15 cellular contexts compared by ENCODE assay signal in genomic region chr6:54802775-54803631, GRCh38. TPM values are rescaled to one million over a fixed set of nuclear protein-coding genes. Genes with fewer than 3 reads are reported as not detected.
DNase-seq lines count a peak whose midpoint lies in the region; ATAC-seq and TF ChIP-seq lines count a peak whose summit lies in the region.
"Had no signal": no experiment of that assay in that cellular context is flagged by ENCODE, and none has a peak within 500 bp of the region (broad histone marks: within the 10 kb centered on the region; RNA-seq: fewer than 3 reads in every experiment).

No MANE protein-coding gene starts in this region.

- H3K4me1 ChIP-seq in IMR-90 (ENCODE audit: control insufficient read depth, insufficient read depth, low read length) (peaks cover 13% of the 10 kb centered on the region), Karpas-422 (ENCODE audit: low read length) (no peaks in the 10 kb centered on the region), vagina (no peaks in the 10 kb centered on the region)

- POLR2A ChIA-PET in IMR-90 (lab: Charles Lee; ENCODE audit: unreplicated experiment), result no interaction called here

- H3K23ac ChIP-seq in IMR-90 (ENCODE audit: low read depth, low read length), result 0 out of 2 replicates have a peak overlapping the region, but pooled peaks have one; percentile 50

- TF ChIP-seq RAD21 in IMR-90 (IDR thresholded peaks at IDR 0.05; ENCODE audit: low read length), result no peak

- H3K27ac ChIP-seq in IMR-90 (ENCODE audit: insufficient read depth, low read length) (peak overlapping the region; percentile 18; the same call in 1 of the 2 replicates), Karpas-422 (ENCODE audit: low read length) (no peak overlapping the region), vagina (no peak overlapping the region)
- H3K27ac ChIP-seq: heart right ventricle had no signal

- H3K14ac ChIP-seq in IMR-90 (replicated peaks; ENCODE audit: low read depth, low read length), result peak overlapping the region; percentile 66; the same call in 1 of the 2 replicates

- no peaks in the 10 kb centered on the region for H3K79me2 ChIP-seq in Karpas-422 (ENCODE audit: low read length)

- H2BK120ac ChIP-seq in IMR-90 (ENCODE audit: low read depth, low read length), result peak overlapping the region; percentile 85

- H3K9me3 ChIP-seq in IMR-90 (ENCODE audit: control insufficient read depth, insufficient read depth, low read length) (no peaks in the 10 kb centered on the region), Karpas-422 (ENCODE audit: low read length) (peaks cover 3% of the 10 kb centered on the region; the same call in 1 of the 2 replicates), vagina (no peaks in the 10 kb centered on the region)
- H3K9me3 ChIP-seq: heart right ventricle had no signal

- CTCF ChIA-PET in IMR-90 (lab: Yijun Ruan, JAX), result no interaction called here

- H3K4me3 ChIP-seq in AG10803 (ENCODE audit: low read length) (no peak overlapping the region), IMR-90 (ENCODE audit: insufficient read depth, low read depth, low read length) (no peak overlapping the region), astrocyte of the cerebellum (ENCODE audit: low read depth, low read length) (no peak overlapping the region), kidney epithelial cell (ENCODE audit: low read depth, low read length) (no peak overlapping the region), Karpas-422 (ENCODE audit: low read length) (no peak overlapping the region), vagina (no peak overlapping the region)
- H3K4me3 ChIP-seq: heart right ventricle had no signal

- ATAC-seq in IMR-90 (ENCODE audit: low read depth) (peak; percentile 69), GM18502 (IDR thresholded peaks at IDR 0.05; ENCODE audit: poor library complexity, unreplicated experiment) (no peak)
- ATAC-seq: HepG2; naive thymus-derived CD8-positive, alpha-beta T cell; stimulated activated naive CD8-positive, alpha-beta T cell treated with anti-CD3 and anti-CD28 coated beads, Interleukin-15, amount 100 ng/mL, for 72 hours had no signal

- H2AK9ac ChIP-seq in IMR-90 (replicated peaks; ENCODE audit: low read depth, low read length, poor library complexity), result no peak overlapping the region

- H2AFZ ChIP-seq in IMR-90 (replicated peaks; ENCODE audit: low read length, poor library complexity) (no peak overlapping the region), Karpas-422 (ENCODE audit: low read length) (no peak overlapping the region)

- H3K79me1 ChIP-seq in IMR-90 (ENCODE audit: low read depth in 1 of 2, low read length in 2 of 2), result no peaks in the 10 kb centered on the region

- H4K91ac ChIP-seq in IMR-90 (ENCODE audit: insufficient read depth, low read depth, low read length), result peak overlapping the region; percentile 71

- no peak overlapping the region; a peak in 1 of 4 replicates for H4K8ac ChIP-seq in IMR-90 (ENCODE audit: low read depth in 2 of 2, low read length in 2 of 2)

- H3K56ac ChIP-seq in IMR-90 (ENCODE audit: extremely low read depth, insufficient read depth, low read length), result peak overlapping the region; percentile 36; the same call in 1 of the 2 replicates

- H2BK5ac ChIP-seq in IMR-90 (ENCODE audit: low read depth, low read length, poor library complexity, severe bottlenecking), result peak overlapping the region; percentile 39

- peak overlapping the region; percentile 79 for H3K4ac ChIP-seq in IMR-90 (ENCODE audit: low read depth, low read length)

- no peak for TF ChIP-seq POLR2A in IMR-90 (IDR thresholded peaks at IDR 0.05; ENCODE audit: low read depth, low read length)
- no peak for TF ChIP-seq POLR2A in vagina (IDR thresholded peaks at IDR 0.05)

- H3K27me3 ChIP-seq in IMR-90 (ENCODE audit: control insufficient read depth, insufficient read depth, low read length) (no peaks in the 10 kb centered on the region), kidney epithelial cell (ENCODE audit: control insufficient read depth, insufficient read depth, low read length) (no peaks in the 10 kb centered on the region), Karpas-422 (ENCODE audit: low read length) (no peaks in the 10 kb centered on the region), vagina (no peaks in the 10 kb centered on the region)
- H3K27me3 ChIP-seq: heart right ventricle had no signal

- H4K5ac ChIP-seq in IMR-90 (ENCODE audit: low read depth, low read length), result no peak overlapping the region

- no peak overlapping the region for H3K9ac ChIP-seq in IMR-90 (ENCODE audit: low read depth, low read length)
- H3K9ac ChIP-seq in Karpas-422 (ENCODE audit: low read length), result no peak overlapping the region

- H2BK20ac ChIP-seq in IMR-90 (ENCODE audit: low read depth, low read length), result peak overlapping the region; percentile 90

- H4K20me1 ChIP-seq in IMR-90 (ENCODE audit: insufficient read depth, low read length) (no peaks in the 10 kb centered on the region), Karpas-422 (ENCODE audit: insufficient read depth, low read depth, low read length) (no peaks in the 10 kb centered on the region)

- H2AK5ac ChIP-seq in IMR-90 (ENCODE audit: low read depth, low read length), result peak overlapping the region; percentile 69; the same call in 1 of the 2 replicates

- H3K9me1 ChIP-seq in IMR-90 (ENCODE audit: insufficient read depth, low read length), result peaks cover 7% of the 10 kb centered on the region; the same call in 1 of the 2 replicates

- H3K18ac ChIP-seq in IMR-90 (ENCODE audit: low read depth, low read length), result peak overlapping the region; percentile 80

- no CpG with 5 or more reads among the region's 5 CpGs for WGBS in IMR-90 (ENCODE audit: extremely low coverage in 2 of 2, insufficient read length in 1 of 2), 2 experiments

- H3K36me3 ChIP-seq in IMR-90 (ENCODE audit: control insufficient read depth, insufficient read depth, low read length) (no peaks in the 10 kb centered on the region), kidney epithelial cell (ENCODE audit: control insufficient read depth, insufficient read depth, low read length) (no peaks in the 10 kb centered on the region), Karpas-422 (ENCODE audit: insufficient read depth, low read length) (no peaks in the 10 kb centered on the region), vagina (no peaks in the 10 kb centered on the region)
- H3K36me3 ChIP-seq: heart right ventricle had no signal

- DNase-seq in AG10803 (ENCODE audit: low read depth), result peak; percentile 43
- DNase-seq in IMR-90, result peak; percentile 83
- peak; percentile 46 for DNase-seq in astrocyte of the cerebellum (ENCODE audit: low read depth)
- DNase-seq in kidney epithelial cell (ENCODE audit: low read depth), result peak; percentile 16
- no peak for DNase-seq in Karpas-422
- no peak for DNase-seq in vagina (ENCODE audit: extremely low spot score in 2 of 2)
- DNase-seq in posterior vena cava (ENCODE audit: low spot score), result no peak
- DNase-seq: CD4-positive, alpha-beta memory T cell; heart right ventricle; naive thymus-derived CD8-positive, alpha-beta T cell; NCI-H524; stimulated activated naive CD8-positive, alpha-beta T cell treated with anti-CD3 and anti-CD28 coated beads, Interleukin-15, amount 100 ng/mL, for 72 hours; T-helper 1 cell had no signal

- H3K4me2 ChIP-seq in IMR-90 (ENCODE audit: low read depth, low read length) (no peak overlapping the region; the same call in 1 of the 2 replicates), Karpas-422 (ENCODE audit: low read depth, low read length, poor library complexity, severe bottlenecking) (no peak overlapping the region)

- dilution Hi-C loops in IMR-90 (cut with HindIII; ENCODE audit: low sequenced_read_pairs, unreplicated experiment), result no loop called here

- in situ Hi-C loops in IMR-90 (cut with MboI; ENCODE audit: low sequenced_read_pairs), result no loop called here
- in situ Hi-C loops in astrocyte of the cerebellum (cut with HindIII; ENCODE audit: low sequenced_read_pairs), result no loop called here

- intact Hi-C loops in IMR-90 (cut with micrococcal nuclease), result loop anchor here (5.0 kb wide), 1 partner anchor 751 kb away; no protein-coding TSS in a partner anchor
- intact Hi-C loops in vagina (cut with DNase I), result loop anchor here (10.0 kb wide), 1 partner anchor 442 kb away; no protein-coding TSS in a partner anchor
- intact Hi-C loops in posterior vena cava (cut with DNase I), result no loop called here

- BruUV-seq in IMR-90 (replicated peaks; lab: Mats Ljungman, UMichigan), result no TSS peak

- TF ChIP-seq CTCF in AG10803 (conservative IDR thresholded peaks at IDR 0.05; ENCODE audit: low read length), result no peak
- no peak for TF ChIP-seq CTCF in IMR-90 (conservative IDR thresholded peaks at IDR 0.05; ENCODE audit: low read depth, low read length)
- TF ChIP-seq CTCF in astrocyte of the cerebellum (IDR thresholded peaks at IDR 0.05; ENCODE audit: low read depth, low read length, missing control alignments), result no peak
- no peak for TF ChIP-seq CTCF in kidney epithelial cell (IDR thresholded peaks at IDR 0.05; ENCODE audit: insufficient read depth, low read length, poor library complexity, severe bottlenecking)
- TF ChIP-seq CTCF in vagina (IDR thresholded peaks at IDR 0.05), result no peak

- peak overlapping the region; percentile 80; the same call in 2 of the 3 replicates for H2BK15ac ChIP-seq in IMR-90 (ENCODE audit: low read depth, low read length)

- no peaks in the 10 kb centered on the region for H3K9me2 ChIP-seq in Karpas-422 (replicated peaks; ENCODE audit: insufficient read depth, low read length)

TF ChIP-seq in IMR-90, 13 proteins besides CTCF, POLR2A, EP300 and RAD21:
- TF ChIP-seq MAFK (IDR thresholded peaks at IDR 0.05; ENCODE audit: low read depth, low read length) (peak; percentile 60; the same call in 1 of the 2 replicates), CHD1 (IDR thresholded peaks at IDR 0.05; ENCODE audit: low read depth, low read length) (no peak), FOS (IDR thresholded peaks at IDR 0.05; ENCODE audit: low read depth, low read length) (0 out of 2 replicates have a peak, but pooled peaks have one; percentile 8), BHLHE40 (IDR thresholded peaks at IDR 0.05; ENCODE audit: low read depth, low read length) (no peak)
TF ChIP-seq in IMR-90: peak in this region for 2.

RNA-seq across cellular contexts. Expression of gene FAM83B, which starts 43.6 kb away (rescaled TPM):
- total RNA-seq in IMR-90 (2012; rRNA removed), result under 0.01 and 0.18 TPM in 2 replicates
- 0.02 TPM in 1 of 2 replicates, not detected in the other for polyA plus RNA-seq in IMR-90 (2012; rRNA removed)
- polyA plus RNA-seq in IMR-90 (2012; cell fraction: cytosol; rRNA removed), result not detected in 2 replicates
- polyA plus RNA-seq in IMR-90 (2012; cell fraction: nucleus; rRNA removed; ENCODE audit: low replicate concordance), result 0.02 TPM in 1 of 2 replicates, not detected in the other
- total RNA-seq in kidney epithelial cell, result 14.5 and 15.7 TPM in 2 replicates
- total RNA-seq in Karpas-422 (2014; rRNA removed; shearing (Covaris generic); ENCODE audit: low replicate concordance), result not detected in 2 replicates
- total RNA-seq in vagina, result 35.8 TPM
- total RNA-seq in posterior vena cava, result not detected
- total RNA-seq: CD4-positive, alpha-beta memory T cell; HepG2; naive thymus-derived CD8-positive, alpha-beta T cell had no signal
- polyA plus RNA-seq: CD4-positive, alpha-beta memory T cell; HepG2; naive thymus-derived CD8-positive, alpha-beta T cell had no signal

Comparison
In these comparisons a context has a peak if more than half of its experiments do, and no peak if none do; other contexts are left out.
1. DNase-seq: peak in AG10803 (single experiment), IMR-90 (single experiment), astrocyte of the cerebellum (single experiment) and kidney epithelial cell (single experiment); none in Karpas-422 (single experiment), vagina (0 of 2) and posterior vena cava (single experiment).
2. RNA of gene FAM83B, which starts 43.6 kb away (total RNA-seq): 35.8 TPM in vagina (single experiment) and 14.5 to 15.7 TPM in kidney epithelial cell; under 0.01 to 0.18 TPM in IMR-90, not detected in posterior vena cava and not detected in Karpas-422; every median in the first group is over 10 times any median in the second.
3. intact Hi-C loops: an anchor here in IMR-90 (5.0 kb wide) and vagina (10.0 kb wide); none called in posterior vena cava.